ENCODE assay signal across 8 cellular contexts in the genomic region with DNA sequence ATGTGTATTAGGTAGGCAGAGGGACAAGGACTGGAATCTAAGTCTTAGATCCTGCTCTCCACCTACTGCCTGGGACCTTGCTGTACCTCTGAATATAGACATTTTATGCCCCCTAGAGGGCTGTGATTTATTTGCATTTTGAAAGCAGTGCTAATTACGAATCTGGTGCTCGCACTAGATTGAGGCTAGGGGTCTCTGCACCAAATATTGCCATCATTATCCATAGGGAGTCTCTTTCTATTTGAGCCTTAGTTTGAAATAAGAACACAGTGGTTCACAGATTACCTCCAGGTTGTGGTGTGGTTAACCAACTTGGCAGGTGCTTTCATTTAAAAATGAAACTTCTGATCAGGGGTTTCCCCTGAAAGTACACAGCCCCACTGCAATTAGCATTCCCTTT. TPM values are rescaled to one million over a fixed set of nuclear protein-coding genes. Genes with fewer than 3 reads are reported as not detected.
A peak's percentile ranks its signal among the peaks of the same experiment; 100 is the strongest.
DNase-seq lines count a peak whose midpoint lies in the region; ATAC-seq and TF ChIP-seq lines count a peak whose summit lies in the region.

No MANE protein-coding gene starts in this region.

- POLR2A ChIA-PET in PC-9 (lab: Charles Lee; ENCODE audit: unreplicated experiment): no interaction called here

- no peaks in the 10 kb centered on the region for H3K9me2 ChIP-seq in PC-9 (ENCODE audit: insufficient read depth)

- H3K79me2 ChIP-seq in PC-9 (ENCODE audit: low read depth): no peaks in the 10 kb centered on the region

- no peaks in the 10 kb centered on the region for H3K9me3 ChIP-seq in PC-9 (ENCODE audit: insufficient read depth, low read depth)

- ATAC-seq in GM18873 (IDR thresholded peaks at IDR 0.05; ENCODE audit: low FRiP score, unreplicated experiment): peak; percentile 73
- peak; percentile 87 for ATAC-seq in HG02981 (IDR thresholded peaks at IDR 0.05; ENCODE audit: unreplicated experiment)

- no peak overlapping the region for H3K4me2 ChIP-seq in PC-9

- no peak overlapping the region for H2AFZ ChIP-seq in PC-9

- intact Hi-C loops in PC-9 (cut with micrococcal nuclease; ENCODE audit: unreplicated experiment): no loop called here

- BruUV-seq in PC-9 (replicated peaks; lab: Mats Ljungman, UMichigan): no TSS peak

- H3K27me3 ChIP-seq in PC-9 (ENCODE audit: insufficient read depth, low read depth): no peaks in the 10 kb centered on the region; the same call in 1 of the 2 replicates

- peak; percentile 43; the same call in 1 of the 2 replicates for TF ChIP-seq CTCF in PC-9 (conservative IDR thresholded peaks at IDR 0.05)
- TF ChIP-seq CTCF in fibroblast of the aortic adventitia (IDR thresholded peaks at IDR 0.05; ENCODE audit: insufficient read depth, low read length): peak; percentile 38

- no peaks in the 10 kb centered on the region for H3K36me3 ChIP-seq in PC-9 (ENCODE audit: low read depth)

- no peak overlapping the region for H3K27ac ChIP-seq in PC-9

- no peaks in the 10 kb centered on the region for H4K20me1 ChIP-seq in PC-9 (ENCODE audit: insufficient read depth)

- CTCF ChIA-PET in PC-9 (lab: Charles Lee): no interaction called here

- H3K4me3 ChIP-seq in PC-9 (no peak overlapping the region), fibroblast of the aortic adventitia (ENCODE audit: low read depth, low read length) (no peak overlapping the region)

- no peaks in the 10 kb centered on the region for H3K4me1 ChIP-seq in PC-9 (replicated peaks; ENCODE audit: insufficient read depth)

- DNase-seq in D341Med (ENCODE audit: low spot score) (peak; percentile 50), PC-9 (no peak), fibroblast of the aortic adventitia (ENCODE audit: low read depth) (peak; percentile 27), globus pallidus (ENCODE audit: low spot score) (no peak), MV-4-11 (lab: John Stamatoyannopoulos, UW) (no peak)
- no peak for DNase-seq in stimulated activated CD4-positive, alpha-beta T cell treated with anti-CD3 and anti-CD28 coated beads, Interleukin-1b, Interleukin-23, amount 100 ng/mL, for 48 hours

- H3F3A ChIP-seq in PC-9 (ENCODE audit: insufficient read depth, low read depth): no peaks in the 10 kb centered on the region

RNA-seq across cellular contexts. Expression of a gene that starts 41.8 kb away (rescaled TPM):
- total RNA-seq in PC-9 (2021) (not detected in 2 replicates), fibroblast of the aortic adventitia (ENCODE audit: low replicate concordance) (0.09 and 0.41 TPM in 2 replicates)

RNA-seq across cellular contexts. Expression of a gene that starts 59.4 kb away (rescaled TPM):
- total RNA-seq in PC-9 (2021) (27.5 and 28.6 TPM in 2 replicates), fibroblast of the aortic adventitia (ENCODE audit: low replicate concordance) (14.7 and 33.7 TPM in 2 replicates)

Comparison
In these comparisons a context has a peak if more than half of its experiments do, and no peak if none do; other contexts are left out.
1. DNase-seq: peak in D341Med (single experiment) and fibroblast of the aortic adventitia (single experiment); none in PC-9 (0 of 2), globus pallidus (single experiment), MV-4-11 (single experiment) and stimulated activated CD4-positive, alpha-beta T cell treated with anti-CD3 and anti-CD28 coated beads, Interleukin-1b, Interleukin-23, amount 100 ng/mL, for 48 hours (single experiment).